In the genomic region with DNA sequence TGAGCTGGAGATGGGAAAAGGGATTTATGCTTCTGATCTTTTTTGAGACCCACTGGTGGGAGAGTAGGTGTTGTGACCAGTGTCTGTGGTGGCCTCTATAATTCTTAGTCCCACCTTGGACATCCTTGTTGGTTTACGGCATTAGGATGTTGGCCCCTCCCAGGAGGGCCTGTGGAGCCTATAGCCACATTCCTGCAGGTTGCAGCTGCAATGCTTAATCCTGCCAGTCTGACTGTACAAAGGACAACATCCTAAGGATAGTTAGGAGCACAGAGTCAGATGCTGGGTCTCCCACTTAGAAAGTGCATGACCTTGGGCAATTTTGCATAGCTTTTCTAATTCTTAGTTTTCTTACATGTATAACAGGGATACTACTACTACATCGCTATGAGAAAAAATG, we compare ENCODE assay signal across 12 cellular contexts.
DNase-seq lines count a peak whose midpoint lies in the region; ATAC-seq and TF ChIP-seq lines count a peak whose summit lies in the region.
"Had no signal": no experiment of that assay in that cellular context is flagged by ENCODE, and none has a peak within 500 bp of the region (broad histone marks: within the 10 kb centered on the region; RNA-seq: fewer than 3 reads in every experiment).

No MANE protein-coding gene starts in this region.

- no peak for DNase-seq in AG09309 (ENCODE audit: low read depth)
- no peak for DNase-seq in HFF-Myc (ENCODE audit: extremely low read depth, low read depth)
- no peak for DNase-seq in mesenchymal stem cell
- DNase-seq in ureter (ENCODE audit: low spot score), result no peak
- DNase-seq in AG08396 (ENCODE audit: low spot score), result no peak
- no peak for DNase-seq in NCI-H1436 (lab: John Stamatoyannopoulos, UW)
- DNase-seq: caudate nucleus, DMS 273 treated with DMSO at 0.1 percent for 48 hours, NCI-H146, tibial artery had no signal

- H3K4me3 Mint-ChIP-seq in activated T-helper 17 cell treated with anti-CD3 and anti-CD28 coated beads, Interleukin-2, amount 50 U/mL, for 72 hours, result peak overlapping the region; percentile 78

- H4K8ac ChIP-seq in mesenchymal stem cell (ENCODE audit: low read length), result peak overlapping the region; percentile 61

- H3K14ac ChIP-seq in mesenchymal stem cell (ENCODE audit: low read length in 2 of 2), result no peak overlapping the region

- peak overlapping the region; percentile 82 for H2BK120ac ChIP-seq in mesenchymal stem cell (ENCODE audit: low read depth, low read length)

- H2BK12ac ChIP-seq in mesenchymal stem cell (ENCODE audit: low read length in 2 of 2), result peak overlapping the region; percentile 45 to 72

- H2BK15ac ChIP-seq in mesenchymal stem cell (ENCODE audit: low read depth, poor library complexity, severe bottlenecking), result peak overlapping the region; percentile 12

- WGBS in mesenchymal stem cell, result 10% methylated on average over 1 of the region's 2 CpGs

- peak overlapping the region; percentile 92 for H3K27ac Mint-ChIP-seq in activated T-helper 17 cell treated with anti-CD3 and anti-CD28 coated beads, Interleukin-2, amount 50 U/mL, for 72 hours

- TF ChIP-seq CTCF in AG09309 (IDR thresholded peaks at IDR 0.05; ENCODE audit: control insufficient read depth, insufficient read depth, low read depth, low read length, missing control alignments) (no peak), HFF-Myc (IDR thresholded peaks at IDR 0.05; ENCODE audit: low read depth, low read length, missing control alignments) (no peak)

- no peaks in the 10 kb centered on the region for H3K36me3 ChIP-seq in mesenchymal stem cell (ENCODE audit: control insufficient read depth in 1 of 2, insufficient read depth in 2 of 2, low read depth in 1 of 2, low read length in 2 of 2)
- H3K36me3 ChIP-seq: tibial artery had no signal

- no peaks in the 10 kb centered on the region for H3K27me3 Mint-ChIP-seq in activated T-helper 17 cell treated with anti-CD3 and anti-CD28 coated beads, Interleukin-2, amount 50 U/mL, for 72 hours

- H3K4me2 ChIP-seq in mesenchymal stem cell (ENCODE audit: low read length, poor library complexity, severe bottlenecking), result no peak overlapping the region

- H3K9me3 ChIP-seq in mesenchymal stem cell (ENCODE audit: control insufficient read depth, low read length), result no peaks in the 10 kb centered on the region
- H3K9me3 ChIP-seq: tibial artery had no signal

- no peak overlapping the region for H2AFZ ChIP-seq in mesenchymal stem cell (ENCODE audit: low read depth, low read length)

- peak overlapping the region; percentile 45 for H3K27ac ChIP-seq in mesenchymal stem cell (ENCODE audit: low read length, poor library complexity, severe bottlenecking)

- H3K4me1 ChIP-seq in mesenchymal stem cell (ENCODE audit: control insufficient read depth, insufficient read depth, low read depth, low read length), result peaks cover 4% of the 10 kb centered on the region

- H3K79me1 ChIP-seq in mesenchymal stem cell (replicated peaks; ENCODE audit: low read length, poor library complexity, severe bottlenecking), result no peaks in the 10 kb centered on the region

- H3K27me3 ChIP-seq in mesenchymal stem cell (ENCODE audit: control insufficient read depth in 1 of 2, insufficient read depth in 1 of 2, low read length in 2 of 2), result no peaks in the 10 kb centered on the region
- H3K27me3 ChIP-seq: tibial artery had no signal

- H3K36me3 Mint-ChIP-seq in activated T-helper 17 cell treated with anti-CD3 and anti-CD28 coated beads, Interleukin-2, amount 50 U/mL, for 72 hours (ENCODE audit: low read depth), result peaks cover 6% of the 10 kb centered on the region

- H3K4me3 ChIP-seq in AG09309 (ENCODE audit: control insufficient read depth, low read depth, low read length), result peak overlapping the region; percentile 6; the same call in 1 of the 2 replicates
- H3K4me3 ChIP-seq in HFF-Myc (replicated peaks; ENCODE audit: low read depth, low read length), result 0 out of 2 replicates have a peak overlapping the region, but pooled peaks have one; percentile 7
- H3K4me3 ChIP-seq in mesenchymal stem cell (ENCODE audit: insufficient read depth in 1 of 2, low read depth in 1 of 2, low read length in 2 of 2), result peak overlapping the region in 1 of 2 experiments; percentile 3
- H3K4me3 ChIP-seq: tibial artery had no signal

- no peak overlapping the region for H3K23ac ChIP-seq in mesenchymal stem cell (ENCODE audit: low read length in 2 of 2)

- H2BK5ac ChIP-seq in mesenchymal stem cell (ENCODE audit: low read depth, low read length, poor library complexity, severe bottlenecking), result no peak overlapping the region

- peak overlapping the region; percentile 73 to 94 for H3K18ac ChIP-seq in mesenchymal stem cell (ENCODE audit: low read depth in 1 of 2, low read length in 2 of 2)

- peak overlapping the region; percentile 42 for H3K9ac ChIP-seq in mesenchymal stem cell (ENCODE audit: low read length)

- H2AK5ac ChIP-seq in mesenchymal stem cell (ENCODE audit: low read length, severe bottlenecking), result peak overlapping the region; percentile 18

- no peak for ATAC-seq in activated T-helper 17 cell treated with anti-CD3 and anti-CD28 coated beads, Interleukin-2, amount 50 U/mL, for 72 hours (replicated peaks)
- no peak for ATAC-seq in HG03095 (IDR thresholded peaks at IDR 0.05; ENCODE audit: unreplicated experiment)

- H3K4ac ChIP-seq in mesenchymal stem cell (ENCODE audit: low read depth in 1 of 2, low read length in 2 of 2), result peak overlapping the region; percentile 60 to 70

- no peaks in the 10 kb centered on the region for H3K9me3 Mint-ChIP-seq in activated T-helper 17 cell treated with anti-CD3 and anti-CD28 coated beads, Interleukin-2, amount 50 U/mL, for 72 hours

- H4K91ac ChIP-seq in mesenchymal stem cell (ENCODE audit: low read length), result peak overlapping the region; percentile 87

- H3K4me1 Mint-ChIP-seq in activated T-helper 17 cell treated with anti-CD3 and anti-CD28 coated beads, Interleukin-2, amount 50 U/mL, for 72 hours, result peaks cover 26% of the 10 kb centered on the region
